Comparison of ENCODE assay signal across 9 cellular contexts in genomic region chr4:5051692-5052423, GRCh38. TPM values are rescaled to one million over a fixed set of nuclear protein-coding genes. Genes with fewer than 3 reads are reported as not detected.
A peak's percentile ranks its signal among the peaks of the same experiment; 100 is the strongest.
DNase-seq lines count a peak whose midpoint lies in the region; ATAC-seq and TF ChIP-seq lines count a peak whose summit lies in the region.
"Had no signal": no experiment of that assay in that cellular context is flagged by ENCODE, and none has a peak within 500 bp of the region (broad histone marks: within the 10 kb centered on the region; RNA-seq: fewer than 3 reads in every experiment).

No MANE protein-coding gene starts in this region.

- H3K4me1 ChIP-seq in right cardiac atrium (ENCODE audit: control insufficient read depth, insufficient read depth, low read length) (no peaks in the 10 kb centered on the region), sigmoid colon (peaks cover 0 to 22% (median 18%) of the 10 kb centered on the region in 4 donors)

- no peak overlapping the region for H3K27ac Mint-ChIP-seq in activated CD8-positive, alpha-beta T cell treated with anti-CD3 and anti-CD28 coated beads for 36 hours

- WGBS in right cardiac atrium: 1% methylated on average over 66 of the region's 66 CpGs
- 3 to 11% methylated on average over 66 of the region's 66 CpGs for WGBS in sigmoid colon, 2 donors

- intact Hi-C loops in activated CD8-positive, alpha-beta T cell treated with anti-CD3 and anti-CD28 coated beads for 36 hours (cut with micrococcal nuclease): no loop called here
- intact Hi-C loops in right cardiac atrium (cut with DNase I): loop anchor here in 2 of 4 donors (5.0 to 10.0 kb wide), 3 partner anchors 403 to 763 kb away; no protein-coding TSS in a partner anchor
- intact Hi-C loops in sigmoid colon (cut with DNase I): loop anchor here (2.0 to 10.0 kb wide), 3 partner anchors 57 to 763 kb away; no protein-coding TSS in a partner anchor

- no peak for TF ChIP-seq CTCF in GM12864 (IDR thresholded peaks at IDR 0.05; ENCODE audit: low read depth, low read length, missing control alignments)
- no peak for TF ChIP-seq CTCF in activated CD8-positive, alpha-beta T cell treated with anti-CD3 and anti-CD28 coated beads for 36 hours (IDR thresholded peaks at IDR 0.05)
- no peak for TF ChIP-seq CTCF in sigmoid colon (IDR thresholded peaks at IDR 0.05)

- H3K27me3 Mint-ChIP-seq in activated CD8-positive, alpha-beta T cell treated with anti-CD3 and anti-CD28 coated beads for 36 hours: peaks cover 37% of the 10 kb centered on the region

- H3K27me3 ChIP-seq in right cardiac atrium (ENCODE audit: control insufficient read depth, insufficient read depth) (no peaks in the 10 kb centered on the region), sigmoid colon (no peaks in the 10 kb centered on the region)

- CTCF ChIA-PET in activated CD8-positive, alpha-beta T cell treated with anti-CD3 and anti-CD28 coated beads for 36 hours (lab: Charles Lee): interaction anchor here (1.2 kb wide), 1 partner anchor 14 kb away, joined by 3 read pairs; no protein-coding TSS in a partner anchor

- peak overlapping the region; percentile 9 for H3K4me3 Mint-ChIP-seq in activated CD8-positive, alpha-beta T cell treated with anti-CD3 and anti-CD28 coated beads for 36 hours

- H3K9me3 ChIP-seq in right cardiac atrium (ENCODE audit: control insufficient read depth, low read length): no peaks in the 10 kb centered on the region
- no peaks in the 10 kb centered on the region for H3K9me3 ChIP-seq in sigmoid colon

- peak overlapping the region; percentile 47 for H3K4me3 ChIP-seq in GM12864 (ENCODE audit: low read depth, low read length)
- peak overlapping the region; percentile 43 for H3K4me3 ChIP-seq in right cardiac atrium (ENCODE audit: low read length)
- peak overlapping the region; percentile 32 to 60 (median 52) for H3K4me3 ChIP-seq in sigmoid colon

- DNase-seq in GM12864 (ENCODE audit: low read depth) (no peak), right cardiac atrium (peak in 2 of 3 donors; percentile 47 to 54), sigmoid colon (no peak), midbrain (lab: John Stamatoyannopoulos, UW) (no peak), H4 (ENCODE audit: low spot score) (no peak), GM19240 (ENCODE audit: insufficient read length, low spot score) (no peak)
- DNase-seq in activated CD8-positive, alpha-beta T cell treated with anti-CD3 and anti-CD28 coated beads for 36 hours: no peak

- no peak for TF ChIP-seq EP300 in sigmoid colon (IDR thresholded peaks at IDR 0.05)

- no peaks in the 10 kb centered on the region for H3K36me3 ChIP-seq in sigmoid colon

- H3K36me3 Mint-ChIP-seq in activated CD8-positive, alpha-beta T cell treated with anti-CD3 and anti-CD28 coated beads for 36 hours (ENCODE audit: low read depth): no peaks in the 10 kb centered on the region

- H3K9me3 Mint-ChIP-seq in activated CD8-positive, alpha-beta T cell treated with anti-CD3 and anti-CD28 coated beads for 36 hours: no peaks in the 10 kb centered on the region

- ATAC-seq in activated CD8-positive, alpha-beta T cell treated with anti-CD3 and anti-CD28 coated beads for 36 hours: peak; percentile 21
- ATAC-seq in right cardiac atrium: peak; percentile 33
- ATAC-seq in HG02870 (IDR thresholded peaks at IDR 0.05; ENCODE audit: unreplicated experiment): no peak

- H3K4me1 Mint-ChIP-seq in activated CD8-positive, alpha-beta T cell treated with anti-CD3 and anti-CD28 coated beads for 36 hours (ENCODE audit: low read depth): peaks cover 13% of the 10 kb centered on the region

- POLR2A ChIA-PET in activated CD8-positive, alpha-beta T cell treated with anti-CD3 and anti-CD28 coated beads for 36 hours (lab: Charles Lee): interaction anchor here (1.0 kb wide), 1 partner anchor 10 kb away, joined by 3 read pairs; no protein-coding TSS in a partner anchor

- no peak overlapping the region for H3K27ac ChIP-seq in right cardiac atrium (ENCODE audit: low read length)
- H3K27ac ChIP-seq in sigmoid colon: peak overlapping the region in 3 of 4 donors; percentile 10 to 60 (median 57)

- TF ChIP-seq POLR2A in sigmoid colon (IDR thresholded peaks at IDR 0.05): no peak

RNA-seq across cellular contexts. Expression of gene STK32B, which starts 0.6 kb away (rescaled TPM):
- total RNA-seq in activated CD8-positive, alpha-beta T cell treated with anti-CD3 and anti-CD28 coated beads for 36 hours: not detected
- under 1 TPM; 0.25 to 0.56 (median 0.36) TPM for total RNA-seq in right cardiac atrium
- 0.02 TPM for polyA plus RNA-seq in right cardiac atrium
- total RNA-seq in sigmoid colon: 1 to 10 TPM; 1.5 to 3.9 (median 2.2) TPM
- 1 to 10 TPM in 1 of 3 donors, under 1 TPM in 2; 0.23 to 3.0 (median 0.51) TPM for polyA plus RNA-seq in sigmoid colon
- total RNA-seq in H4 (2014; rRNA removed; shearing (Covaris generic)): 13.2 and 16.8 TPM in 2 replicates

RNA-seq across cellular contexts. Expression of gene CYTL1, which starts 32.6 kb away (rescaled TPM):
- total RNA-seq in activated CD8-positive, alpha-beta T cell treated with anti-CD3 and anti-CD28 coated beads for 36 hours: not detected
- under 1 TPM in 3 of 4 donors, not detected in 1; 0.45 to 0.62 (median 0.46) TPM for total RNA-seq in right cardiac atrium
- polyA plus RNA-seq in right cardiac atrium: 0.50 TPM
- 1 to 10 TPM; 1.1 to 3.6 (median 1.7) TPM for total RNA-seq in sigmoid colon
- polyA plus RNA-seq in sigmoid colon: under 1 TPM in 1 of 3 donors, not detected in 2; 0.54 TPM
- total RNA-seq in H4 (2014; rRNA removed; shearing (Covaris generic)): 103 and 104 TPM in 2 replicates
- total RNA-seq: LHCN-M2 had no signal

Comparison
In these comparisons a context has a peak if more than half of its experiments do, and no peak if none do; other contexts are left out.
1. DNase-seq: peak in right cardiac atrium (2 of 3); none in GM12864 (single experiment), activated CD8-positive, alpha-beta T cell treated with anti-CD3 and anti-CD28 coated beads for 36 hours (single experiment), sigmoid colon (single experiment), midbrain (single experiment), H4 (single experiment) and GM19240 (single experiment).
2. RNA of gene CYTL1, which starts 32.6 kb away (total RNA-seq): 103 to 104 TPM in H4; 1.1 to 3.6 TPM in sigmoid colon, 0.45 to 0.62 TPM in right cardiac atrium and not detected in activated CD8-positive, alpha-beta T cell treated with anti-CD3 and anti-CD28 coated beads for 36 hours; every median in the first group is over 10 times any median in the second.
3. Peak in every context shown above with its lines, with median percentiles within 50 percentile points of each other: H3K4me3 ChIP-seq.